Comparison of ENCODE assay signal across 1 cellular context in genomic region chr2:46695283-46695682, GRCh38.
TF ChIP-seq lines count a peak whose summit lies in the region.

No MANE protein-coding gene starts in this region.

TF ChIP-seq in WTC11, 78 proteins besides CTCF, POLR2A, EP300 and RAD21:
- no peak for TF ChIP-seq ZNF671 (CRISPR knock-in tag; IDR thresholded peaks at IDR 0.05)
- no peak for TF ChIP-seq ZNF263 (CRISPR knock-in tag; IDR thresholded peaks at IDR 0.05; ENCODE audit: low read depth)
- no peak for TF ChIP-seq GTF2I (CRISPR knock-in tag; conservative IDR thresholded peaks at IDR 0.05)
- no peak for TF ChIP-seq FOXK1 (CRISPR knock-in tag; IDR thresholded peaks at IDR 0.05)
- no peak for TF ChIP-seq ZNF416 (CRISPR knock-in tag; IDR thresholded peaks at IDR 0.05)
- TF ChIP-seq, protein P1, sequence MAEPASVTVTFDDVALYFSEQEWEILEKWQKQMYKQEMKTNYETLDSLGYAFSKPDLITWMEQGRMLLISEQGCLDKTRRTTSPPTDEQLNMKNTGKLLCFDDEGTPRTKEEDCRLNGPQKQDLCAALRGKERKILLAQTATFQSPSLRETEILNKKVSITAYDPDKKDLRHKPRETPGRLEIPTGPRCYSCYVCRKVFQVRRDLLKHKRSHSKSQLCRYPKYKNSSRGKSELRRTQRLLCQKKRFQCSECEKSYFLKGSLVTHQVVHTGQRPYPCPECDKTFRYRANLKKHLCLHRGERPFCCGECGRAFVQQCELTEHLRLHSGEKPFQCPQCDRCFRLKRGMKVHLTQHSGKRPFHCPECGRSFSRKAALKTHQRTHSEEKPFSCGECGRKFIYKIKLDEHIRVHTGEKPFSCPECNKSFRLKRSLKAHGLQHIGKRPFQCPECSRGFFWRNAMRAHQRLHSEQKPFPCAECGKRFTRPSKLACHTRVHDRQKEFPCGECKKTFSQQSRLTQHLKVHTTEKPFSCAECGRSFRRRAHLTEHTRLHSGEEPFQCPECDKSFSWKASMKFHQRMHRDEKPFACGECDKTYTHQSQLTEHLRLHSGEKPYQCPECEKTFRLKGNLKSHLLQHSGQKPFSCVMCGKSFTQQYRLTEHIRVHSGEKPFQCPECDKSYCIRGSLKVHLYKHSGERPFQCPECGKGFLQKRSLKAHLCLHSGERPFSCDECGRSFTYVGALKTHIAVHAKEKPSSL (CRISPR knock-in tag; conservative IDR thresholded peaks at IDR 0.05): no peak
- no peak for TF ChIP-seq CREB1 (CRISPR knock-in tag; IDR thresholded peaks at IDR 0.05)
- no peak for TF ChIP-seq ZNF512 (CRISPR knock-in tag; IDR thresholded peaks at IDR 0.05; ENCODE audit: borderline replicate concordance)
- no peak for TF ChIP-seq E2F1 (CRISPR knock-in tag; IDR thresholded peaks at IDR 0.05)
- TF ChIP-seq FOXP1 (CRISPR knock-in tag; IDR thresholded peaks at IDR 0.05; ENCODE audit: borderline replicate concordance): no peak
